Comparison of ENCODE assay signal across 26 cellular contexts in the genomic region with DNA sequence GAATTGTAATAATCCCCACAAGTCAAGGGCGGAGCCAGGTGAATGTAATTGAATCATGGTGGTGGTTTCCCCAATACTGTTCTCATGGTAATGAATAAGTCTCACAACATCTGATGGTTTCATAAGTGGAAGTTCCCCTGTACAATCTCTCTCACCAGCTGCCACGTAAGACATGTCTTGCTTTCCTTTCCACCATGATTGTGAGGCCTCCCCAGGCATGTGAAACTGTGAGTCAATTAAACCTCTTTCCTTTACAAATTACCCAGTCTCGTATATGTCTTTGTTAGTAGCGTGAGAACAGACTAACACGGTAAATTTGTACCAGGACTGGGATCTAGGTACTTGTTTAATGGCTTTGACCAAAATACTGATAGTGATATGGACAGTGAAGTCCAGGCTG.
"Had no signal": no experiment of that assay in that cellular context is flagged by ENCODE, and none has a peak within 500 bp of the region (broad histone marks: within the 10 kb centered on the region; RNA-seq: fewer than 3 reads in every experiment).

No MANE protein-coding gene starts in this region.

- ATAC-seq: activated CD4-positive, CD25-positive, alpha-beta regulatory T cell treated with anti-CD3 and anti-CD28 coated beads, Interleukin-2, amount 50 U/mL, for 24 hours; activated CD8-positive, alpha-beta T cell treated with anti-CD3 and anti-CD28 coated beads for 36 hours; activated T-cell treated with anti-CD3 and anti-CD28 coated beads, Interleukin-2, amount 50 U/mL, for 72 hours; PC-3; SK-N-SH treated with all-trans-retinoic acid at 6 μM for 48 hours had no signal

- H3K9me3 ChIP-seq: adrenal gland had no signal

- H3K27ac ChIP-seq: adrenal gland, SJSA1 had no signal

- H3K4me3 ChIP-seq: adrenal gland, SJSA1 had no signal

- H3K4me1 ChIP-seq: adrenal gland, SJSA1 had no signal

- H3K36me3 ChIP-seq: adrenal gland, SJSA1 had no signal

- H3K27me3 ChIP-seq: adrenal gland, SJSA1 had no signal

- DNase-seq: activated CD4-positive, alpha-beta T cell treated with anti-CD3 and anti-CD28 coated beads for 4 hours; activated CD8-positive, alpha-beta memory T cell treated with anti-CD3 and anti-CD28 coated beads, Interleukin-2, amount 50 U/mL, for 4 hours; activated CD8-positive, alpha-beta T cell treated with anti-CD3 and anti-CD28 coated beads for 36 hours; activated gamma-delta T cell treated with Interleukin-2 at 50 U/mL for 16 hours; activated naive CD4-positive, alpha-beta T cell treated with anti-CD3 and anti-CD28 coated beads, Interleukin-2, amount 10 ng/mL, durations not matched to agents 7 days and 5 days; activated naive CD8-positive, alpha-beta T cell treated with anti-CD3 and anti-CD28 coated beads for 36 hours; activated T-cell treated with anti-CD3 and anti-CD28 coated beads, Interleukin-2, amount 50 U/mL, for 72 hours; adrenal gland; anterior cingulate cortex; cerebellar nuclear complex; MV-4-11; NCI-H1092 treated with DMSO at 0.1 percent for 48 hours; NCI-H1417 treated with DMSO at 0.1 percent for 48 hours; NCI-H1694; NCI-H2029; NCI-H2107; NCI-H2171 treated with DMSO at 0.1 percent for 48 hours; NCI-H226; NCI-H526; NCI-H774; PC-3; SHP77; SW 1271 had no signal
